Comparison of ENCODE assay signal across 24 cellular contexts in the genomic region with DNA sequence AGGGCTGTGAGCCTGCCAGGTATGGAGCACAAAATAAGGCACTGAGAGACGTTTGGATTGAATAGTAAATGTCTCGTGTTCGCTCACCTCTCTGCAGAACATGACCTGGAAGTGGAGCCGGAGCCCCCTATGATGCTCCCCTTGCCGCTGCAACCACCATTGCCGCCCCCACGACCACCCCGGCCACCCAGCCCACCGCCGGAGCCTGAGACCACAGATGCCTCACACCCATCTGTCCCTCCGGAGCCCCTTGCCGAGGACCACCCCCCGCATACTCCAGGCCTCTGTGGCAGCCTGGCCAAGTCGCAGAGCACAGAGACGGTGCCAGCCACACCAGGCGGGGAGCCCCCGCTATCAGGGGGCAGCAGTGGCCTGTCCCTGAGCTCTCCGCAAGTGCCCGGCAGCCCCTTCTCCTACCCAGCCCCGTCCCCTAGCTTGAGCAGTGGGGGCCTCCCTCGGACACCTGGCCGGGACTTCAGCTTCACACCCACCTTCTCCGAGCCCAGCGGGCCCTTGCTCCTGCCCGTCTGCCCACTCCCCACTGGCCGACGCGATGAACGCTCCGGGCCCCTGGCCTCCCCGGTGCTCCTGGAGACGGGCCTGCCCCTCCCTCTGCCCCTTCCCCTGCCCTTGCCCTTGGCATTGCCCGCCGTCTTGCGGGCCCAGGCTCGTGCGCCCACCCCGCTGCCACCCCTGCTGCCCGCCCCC. TPM values are rescaled to one million over a fixed set of nuclear protein-coding genes. Genes with fewer than 3 reads are reported as not detected.
DNase-seq lines count a peak whose midpoint lies in the region; ATAC-seq, FAIRE-seq and TF ChIP-seq lines count a peak whose summit lies in the region.
"Had no signal": no experiment of that assay in that cellular context is flagged by ENCODE, and none has a peak within 500 bp of the region (broad histone marks: within the 10 kb centered on the region; RNA-seq: fewer than 3 reads in every experiment).

No MANE protein-coding gene starts in this region.

- peak; percentile 27 for DNase-seq in Right ventricle myocardium superior
- no peak for DNase-seq in right atrium auricular region (ENCODE audit: low spot score)
- DNase-seq in GM12878 (ENCODE audit: low read depth, low spot score), result no peak
- DNase-seq in left lobe of liver (ENCODE audit: low spot score), result no peak
- DNase-seq in erythroblast (lab: John Stamatoyannopoulos, UW), result no peak
- no peak for DNase-seq in HFFc6
- DNase-seq: 8988T, ACHN, Calu3, DMS79 treated with DMSO at 0.1 percent for 48 hours, GOT3, KG1, MG63, NCI-H2029, NCI-H446, NCI-H524 treated with DMSO at 0.1 percent for 48 hours, NCI-H774 had no signal

- WGBS in GM12878 (ENCODE audit: insufficient coverage, insufficient replicate concordance, low lambda C conversion rate, missing lambda C conversion rate), result 98% methylated on average over 35 of the region's 39 CpGs

- POLR2A ChIA-PET in GM12878 (lab: Charles Lee), result no interaction called here

- H3K4me3 ChIP-seq in right atrium auricular region (no peak overlapping the region), GM12878 (no peak overlapping the region)
- H3K4me3 ChIP-seq: MG63, SJSA1 had no signal

- no peak overlapping the region for H3K27ac Mint-ChIP-seq in HFFc6

- FAIRE-seq in GM12878 (lab: Jason Lieb, UNC), result no peak
- FAIRE-seq: GM18507, RCC 7860 had no signal

- no peaks in the 10 kb centered on the region for H3K4me1 Mint-ChIP-seq in HFFc6 (ENCODE audit: low read depth)
- H3K4me1 Mint-ChIP-seq: CD14-positive monocyte had no signal

- H3K9me3 ChIP-seq in right atrium auricular region, result no peaks in the 10 kb centered on the region
- H3K9me3 ChIP-seq in GM12878 (replicated peaks; ENCODE audit: control insufficient read depth, insufficient read depth, low read length), result no peaks in the 10 kb centered on the region
- H3K9me3 ChIP-seq: BE2C, MG63, SJSA1 had no signal

- H4K20me1 ChIP-seq in GM12878 (ENCODE audit: control insufficient read depth, insufficient read depth), result no peaks in the 10 kb centered on the region; the same call in 1 of the 2 replicates

- no peak for TF ChIP-seq RAD21 in GM12878 (IDR thresholded peaks at IDR 0.05; ENCODE audit: insufficient read depth, low read depth, low read length)

- BruUV-seq in GM12878 (replicated peaks; lab: Mats Ljungman, UMichigan), result no TSS peak

- ATAC-seq in Right ventricle myocardium superior (ENCODE audit: poor library complexity) (no peak), GM12878 (no peak), left lobe of liver (peak; percentile 8), HG02571 (IDR thresholded peaks at IDR 0.05; ENCODE audit: unreplicated experiment) (no peak)
- ATAC-seq: HCT116 had no signal

- TF ChIP-seq EP300 in GM12878 (IDR thresholded peaks at IDR 0.05; ENCODE audit: borderline replicate concordance in 1 of 2, control insufficient read depth in 1 of 2, low read depth in 2 of 2, low read length in 2 of 2), result no peak

- H3K79me2 ChIP-seq in GM12878 (ENCODE audit: control insufficient read depth, insufficient read depth, low read length), result no peaks in the 10 kb centered on the region

- H3K4me3 Mint-ChIP-seq in HFFc6, result no peak overlapping the region
- H3K4me3 Mint-ChIP-seq: CD14-positive monocyte had no signal

- H3K4me1 ChIP-seq in right atrium auricular region (no peaks in the 10 kb centered on the region), GM12878 (ENCODE audit: control insufficient read depth, insufficient read depth, low read length) (no peaks in the 10 kb centered on the region)
- H3K4me1 ChIP-seq: BE2C had no signal

- in situ Hi-C loops in GM12878 (cut with MboI), result no loop called here

- no peak for TF ChIP-seq CTCF in right atrium auricular region (IDR thresholded peaks at IDR 0.05)
- no peak for TF ChIP-seq CTCF in GM12878 (IDR thresholded peaks at IDR 0.05 in 2 of 3, conservative IDR thresholded peaks at IDR 0.05 in 1 of 3; ENCODE audit: control insufficient read depth in 2 of 3, extremely low read depth in 1 of 3, insufficient read depth in 1 of 3, low read depth in 3 of 3, low read length in 3 of 3)
- no peak for TF ChIP-seq CTCF in HFFc6 (IDR thresholded peaks at IDR 0.05)

- SMC1A ChIA-PET in GM12878 (lab: Charles Lee; ENCODE audit: uncharacterized antibody, unreplicated experiment), result no interaction called here

- no peak overlapping the region for H3K27ac ChIP-seq in right atrium auricular region
- H3K27ac ChIP-seq in GM12878 (ENCODE audit: control insufficient read depth, insufficient read depth), result no peak overlapping the region
- H3K27ac ChIP-seq: SJSA1 had no signal

- no peak overlapping the region for H2AFZ ChIP-seq in GM12878 (ENCODE audit: control insufficient read depth, low read depth, low read length)

- H3K9ac ChIP-seq in GM12878 (ENCODE audit: control insufficient read depth, insufficient read depth, low read length), result no peak overlapping the region

- TF ChIP-seq POLR2A in GM12878 (IDR thresholded peaks at IDR 0.05; ENCODE audit: low read depth, low read length) (peak; percentile 27; the same call in 1 of the 2 replicates), erythroblast (IDR thresholded peaks at IDR 0.05; ENCODE audit: low read length) (no peak)

- H3K27me3 Mint-ChIP-seq in HFFc6 (ENCODE audit: insufficient read depth), result peaks cover 7% of the 10 kb centered on the region

- H3K36me3 ChIP-seq in right atrium auricular region (peaks cover 79% of the 10 kb centered on the region), GM12878 (ENCODE audit: control insufficient read depth in 2 of 2, insufficient read depth in 2 of 2, low read length in 1 of 2) (peaks cover 24 to 27% of the 10 kb centered on the region in 2 experiments; a peak in 3 of 4 replicates)

- no peaks in the 10 kb centered on the region for H3K9me3 Mint-ChIP-seq in HFFc6
- H3K9me3 Mint-ChIP-seq: CD14-positive monocyte had no signal

- H3K36me3 Mint-ChIP-seq in HFFc6 (ENCODE audit: low read depth), result peaks cover 18% of the 10 kb centered on the region

- intact Hi-C loops in Right ventricle myocardium superior (cut with DNase I), result no loop called here
- intact Hi-C loops in GM12878 (cut with micrococcal nuclease; ENCODE audit: unreplicated experiment), result no loop called here

- CTCF ChIA-PET in GM12878 (lab: Yijun Ruan, JAX), result no interaction called here

- RAD21 ChIA-PET in GM12878 (lab: Charles Lee; ENCODE audit: unreplicated experiment), result no interaction called here

- H3K4me2 ChIP-seq in GM12878 (ENCODE audit: control insufficient read depth, insufficient read depth), result no peak overlapping the region

- no peaks in the 10 kb centered on the region for H3K27me3 ChIP-seq in right atrium auricular region
- H3K27me3 ChIP-seq in GM12878 (replicated peaks in 1 of 2; ENCODE audit: control insufficient read depth in 2 of 2, insufficient read depth in 2 of 2, low read length in 1 of 2), result no peaks in the 10 kb centered on the region
- H3K27me3 ChIP-seq: BE2C, MG63, SJSA1 had no signal

RNA-seq across cellular contexts. Expression of gene SETD1B, which starts 18.7 kb away (rescaled TPM):
- total RNA-seq in Right ventricle myocardium superior (8.6 TPM), right atrium auricular region (1 to 10 TPM; 6.0 to 9.3 TPM), GM12878 (2014; rRNA removed) (1.8 and 2.1 TPM in 2 replicates), GM12878 (2014; rRNA removed; fragmentation: Illumina TruSeq; extraction: Trizol) (1.3 TPM in 2 replicates), GM12878 (2021) (15.5 and 17.3 TPM in 2 replicates), left lobe of liver (12.8 TPM)
- total RNA-seq in GM12878 (2013; cell fraction: nucleolus; rRNA removed), result 8.1 and 10.1 TPM in 2 replicates
- polyA plus RNA-seq in GM12878 (2011; ENCODE audit: low read depth), result 2.0 TPM
- polyA plus RNA-seq in GM12878 (2011; rRNA removed) (0.27 and 0.50 TPM in 2 replicates), GM12878 (2014; fragmentation: Illumina TruSeq; extraction: Trizol) (1.7 and 3.6 TPM in 2 replicates), GM12878 (2014; fragmentation: Nextera tagmentation; extraction: Ambion mirVana) (1 to 10 TPM in 1 of 2 experiments, under 1 TPM in 1; 0.53 to 1.7 TPM), GM12878 (2014; rRNA removed) (4.9 and 7.5 TPM in 2 replicates), GM12878 (2016; fragmentation: Nextera tagmentation; extraction: Ambion mirVana) (1 to 10 TPM; 1.2 to 1.5 TPM)
- polyA plus RNA-seq in GM12878 (2011; cell fraction: cytosol; rRNA removed), result 0.67 and 0.76 TPM in 2 replicates
- polyA plus RNA-seq in GM12878 (2011; cell fraction: nucleus; rRNA removed), result 3.1 and 6.2 TPM in 2 replicates
- 4.3 and 5.9 TPM in 2 replicates for polyA plus RNA-seq in GM12878 (2012)
- polyA minus RNA-seq in GM12878 (2011; rRNA and poly(A)+ RNA removed), result 1.3 and 1.4 TPM in 2 replicates
- 2.3 and 3.3 TPM in 2 replicates for polyA minus RNA-seq in GM12878 (2011; cell fraction: cytosol; rRNA and poly(A)+ RNA removed)
- 1.6 and 3.5 TPM in 2 replicates for polyA minus RNA-seq in GM12878 (2011; cell fraction: nucleus; rRNA and poly(A)+ RNA removed)
- 10 to 100 TPM; 18.5 to 22.0 (median 20.9) TPM for total RNA-seq in HFFc6 (2021; fragmentation: NEBNext Ultra II Directional; extraction: Animal tissue kit (Norgen Biotek cat#: 25700))

RNA-seq across cellular contexts. Expression of gene RHOF, which starts 29.1 kb away (rescaled TPM):
- total RNA-seq in Right ventricle myocardium superior (41.8 TPM), right atrium auricular region (10 to 100 TPM in 1 of 2 donors, 1 to 10 TPM in 1; 7.3 to 21.9 TPM), GM12878 (2014; rRNA removed) (58.0 and 58.8 TPM in 2 replicates), GM12878 (2014; rRNA removed; fragmentation: Illumina TruSeq; extraction: Trizol) (32.8 and 32.9 TPM in 2 replicates), GM12878 (2021) (72.8 and 78.7 TPM in 2 replicates), left lobe of liver (7.9 TPM)
- 111 and 129 TPM in 2 replicates for total RNA-seq in GM12878 (2013; cell fraction: nucleolus; rRNA removed)
- 11.6 TPM for polyA plus RNA-seq in GM12878 (2011; ENCODE audit: low read depth)
- polyA plus RNA-seq in GM12878 (2011; rRNA removed) (25.4 and 40.8 TPM in 2 replicates), GM12878 (2014; fragmentation: Illumina TruSeq; extraction: Trizol) (28.5 and 36.5 TPM in 2 replicates), GM12878 (2014; fragmentation: Nextera tagmentation; extraction: Ambion mirVana) (1 to 10 TPM; 6.1 to 6.4 TPM), GM12878 (2014; rRNA removed) (66.1 and 75.8 TPM in 2 replicates), GM12878 (2016; fragmentation: Nextera tagmentation; extraction: Ambion mirVana) (10 to 100 TPM; 38.9 to 40.5 TPM)
- polyA plus RNA-seq in GM12878 (2011; cell fraction: cytosol; rRNA removed), result 71.0 and 80.5 TPM in 2 replicates
- polyA plus RNA-seq in GM12878 (2011; cell fraction: nucleus; rRNA removed), result 76.9 and 97.7 TPM in 2 replicates
- polyA plus RNA-seq in GM12878 (2012), result 38.5 and 51.6 TPM in 2 replicates
- polyA minus RNA-seq in GM12878 (2011; rRNA and poly(A)+ RNA removed), result 45.1 and 66.7 TPM in 2 replicates
- 58.2 and 58.8 TPM in 2 replicates for polyA minus RNA-seq in GM12878 (2011; cell fraction: cytosol; rRNA and poly(A)+ RNA removed)
- 35.3 and 53.2 TPM in 2 replicates for polyA minus RNA-seq in GM12878 (2011; cell fraction: nucleus; rRNA and poly(A)+ RNA removed)
- total RNA-seq in HFFc6 (2021; fragmentation: NEBNext Ultra II Directional; extraction: Animal tissue kit (Norgen Biotek cat#: 25700)), result 1 to 10 TPM; 3.2 to 4.2 (median 3.6) TPM

RNA-seq across cellular contexts. Expression of gene HPD, which starts 36.1 kb away (rescaled TPM):
- total RNA-seq in Right ventricle myocardium superior (2.7 TPM), right atrium auricular region (1 to 10 TPM in 1 of 2 donors, under 1 TPM in 1; 0.39 to 1.3 TPM), GM12878 (2014; rRNA removed) (not detected in 2 replicates), GM12878 (2014; rRNA removed; fragmentation: Illumina TruSeq; extraction: Trizol) (not detected in 2 replicates), GM12878 (2021) (0.13 and 0.28 TPM in 2 replicates), left lobe of liver (1,410 TPM)
- not detected in 2 replicates for total RNA-seq in GM12878 (2013; cell fraction: nucleolus; rRNA removed)
- polyA plus RNA-seq in GM12878 (2011; ENCODE audit: low read depth), result not detected
- polyA plus RNA-seq in GM12878 (2011; rRNA removed) (not detected in 2 replicates), GM12878 (2014; fragmentation: Illumina TruSeq; extraction: Trizol) (not detected in 2 replicates), GM12878 (2014; fragmentation: Nextera tagmentation; extraction: Ambion mirVana) (under 1 TPM in 1 of 2 experiments, not detected in 1; 0.04 TPM), GM12878 (2014; rRNA removed) (0.15 and 0.69 TPM in 2 replicates), GM12878 (2016; fragmentation: Nextera tagmentation; extraction: Ambion mirVana) (not detected)
- not detected in 2 replicates for polyA plus RNA-seq in GM12878 (2011; cell fraction: cytosol; rRNA removed)
- polyA plus RNA-seq in GM12878 (2011; cell fraction: nucleus; rRNA removed), result not detected in 2 replicates
- 0.15 TPM in 1 of 2 replicates, not detected in the other for polyA plus RNA-seq in GM12878 (2012)
- polyA minus RNA-seq in GM12878 (2011; rRNA and poly(A)+ RNA removed), result not detected in 2 replicates
- polyA minus RNA-seq in GM12878 (2011; cell fraction: cytosol; rRNA and poly(A)+ RNA removed), result not detected in 2 replicates
- not detected in 2 replicates for polyA minus RNA-seq in GM12878 (2011; cell fraction: nucleus; rRNA and poly(A)+ RNA removed)
- total RNA-seq in HFFc6 (2021; fragmentation: NEBNext Ultra II Directional; extraction: Animal tissue kit (Norgen Biotek cat#: 25700)), result under 1 TPM in 4 of 6 experiments, not detected in 2; 0.14 to 0.25 (median 0.21) TPM
- total RNA-seq: Calu3 had no signal

Comparison
In these comparisons a context has a peak if more than half of its experiments do, and no peak if none do; other contexts are left out.
1. RNA of gene HPD, which starts 36.1 kb away (total RNA-seq): 1,410 TPM in left lobe of liver (single experiment); 2.7 TPM in Right ventricle myocardium superior (single experiment), 0.39 to 1.3 TPM in right atrium auricular region, 0.14 to 0.25 TPM in HFFc6 and 0.13 to 0.28 TPM in GM12878; every median in the first group is over 100 times any median in the second.